In genomic region chr16:15093940-15094827, GRCh38 we compare ENCODE assay signal across 8 cellular contexts. TPM values are rescaled to one million over a fixed set of nuclear protein-coding genes. Genes with fewer than 3 reads are reported as not detected.
DNase-seq lines count a peak whose midpoint lies in the region; ATAC-seq and TF ChIP-seq lines count a peak whose summit lies in the region.
"Not testable (repeated sequence)": the region's sequence is repeated elsewhere in the genome, so short reads cannot be mapped to it uniquely, and the experiment has no call there.

Gene RRN3 (minus strand): TSS chr16:15094272. CDS start chr16:15094233, 39 bp downstream.

- H3K4me3 Mint-ChIP-seq in chondrocyte (ENCODE audit: unreplicated experiment): peak within 1 kb of the TSS; percentile 97

- H3K9me3 Mint-ChIP-seq in chondrocyte (ENCODE audit: low read depth): not testable (repeated sequence)

- not testable (repeated sequence) for TF ChIP-seq CTCF in chondrocyte (IDR thresholded peaks at IDR 0.05); kidney epithelial cell (IDR thresholded peaks at IDR 0.05; ENCODE audit: insufficient read depth, low read length, poor library complexity, severe bottlenecking)

- peak within 1 kb of the TSS; percentile 97 for H3K27ac Mint-ChIP-seq in chondrocyte (ENCODE audit: unreplicated experiment)

- H3K4me1 Mint-ChIP-seq in chondrocyte (ENCODE audit: low read depth): peaks cover 19% of the 10 kb centered on the region

- peak; percentile 96 for ATAC-seq in HG03439 (IDR thresholded peaks at IDR 0.05; ENCODE audit: unreplicated experiment)

- not testable (repeated sequence) for H3K36me3 Mint-ChIP-seq in chondrocyte (ENCODE audit: low read depth)

- not testable (repeated sequence) for H3K36me3 ChIP-seq in kidney epithelial cell (ENCODE audit: control insufficient read depth, insufficient read depth, low read length)

- DNase-seq in Ammon's horn (ENCODE audit: low spot score) (peak; percentile 93), GM19238 (ENCODE audit: insufficient read length, low spot score) (peak; percentile 71), NCI-H510A (lab: John Stamatoyannopoulos, UW) (peak; percentile 74), chondrocyte (ENCODE audit: low spot score) (peak; percentile 97), kidney epithelial cell (ENCODE audit: low read depth) (peak; percentile 65)
- DNase-seq in activated CD4-positive, alpha-beta T cell treated with anti-CD3 and anti-CD28 coated beads for 24 hours (ENCODE audit: low read depth in 2 of 2): peak; percentile 75 to 80
- DNase-seq in stimulated activated CD4-positive, alpha-beta T cell treated with anti-CD3 and anti-CD28 coated beads, Interleukin-15, amount 100 ng/mL, for 48 hours (ENCODE audit: low read depth in 2 of 2): peak; percentile 83 to 88

- peak within 1 kb of the TSS; percentile 85 for H3K4me3 ChIP-seq in kidney epithelial cell (ENCODE audit: low read depth, low read length)

- not testable (repeated sequence) for H3K27me3 Mint-ChIP-seq in chondrocyte (ENCODE audit: low read depth)

- not testable (repeated sequence) for H3K27me3 ChIP-seq in kidney epithelial cell (ENCODE audit: control insufficient read depth, insufficient read depth, low read length)

RNA-seq across cellular contexts. Expression of gene RRN3, which starts in this region (rescaled TPM):
- 24.4 to 25.8 TPM (median 25.1 TPM) in 3 replicates for total RNA-seq in chondrocyte
- total RNA-seq in kidney epithelial cell: 34.8 and 40.3 TPM in 2 replicates

Comparison
In these comparisons a context has a peak if more than half of its experiments do, and no peak if none do; other contexts are left out.
1. Peak in every context shown above with its lines: DNase-seq, ATAC-seq and H3K4me3 ChIP-seq.